ENCODE assay signal across 1 cellular context in the genomic region with DNA sequence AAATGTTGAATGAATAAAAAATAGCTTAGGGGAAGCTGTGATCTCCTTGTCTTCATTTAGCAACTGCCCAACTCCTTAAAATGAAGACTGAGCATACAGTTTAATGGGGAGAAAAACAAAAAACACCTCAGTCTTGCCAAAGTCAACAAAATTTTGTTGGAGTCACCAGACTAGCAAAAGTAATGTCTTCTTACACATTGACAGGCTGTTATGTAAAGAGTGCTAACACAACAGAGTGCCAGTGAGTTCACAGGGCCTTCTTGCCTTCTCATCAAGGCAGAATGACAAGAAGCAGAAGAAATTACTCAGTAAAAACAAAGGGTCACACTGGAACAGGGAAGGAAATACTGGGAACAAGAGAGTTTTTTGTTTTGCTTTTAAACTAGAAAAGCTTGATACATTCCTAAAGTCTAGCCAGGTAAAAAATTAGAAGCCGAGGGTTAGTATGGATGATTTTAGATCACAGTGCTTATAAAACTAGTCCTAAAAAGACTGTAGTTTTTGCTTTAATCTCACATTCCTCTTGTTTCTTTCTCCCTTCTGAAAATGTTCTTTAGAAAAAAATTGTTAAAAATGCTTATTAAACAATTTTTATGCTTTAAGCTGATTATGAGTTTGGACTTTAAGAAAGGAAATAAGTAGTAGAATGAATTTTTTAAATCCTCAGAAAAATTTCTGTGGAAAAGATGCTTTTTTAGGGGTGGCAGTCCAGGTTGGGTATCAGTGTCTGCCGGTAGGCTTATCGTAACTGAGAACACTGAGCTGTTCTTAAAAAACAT.
TF ChIP-seq lines count a peak whose summit lies in the region.

No MANE protein-coding gene starts in this region.

TF ChIP-seq in IMR-90, 13 proteins besides CTCF, POLR2A, EP300 and RAD21 (continued from another document):
- no peak for TF ChIP-seq MAZ (IDR thresholded peaks at IDR 0.05; ENCODE audit: borderline replicate concordance, low read depth, low read length)
